Comparison of ENCODE assay signal across 19 cellular contexts in the genomic region with DNA sequence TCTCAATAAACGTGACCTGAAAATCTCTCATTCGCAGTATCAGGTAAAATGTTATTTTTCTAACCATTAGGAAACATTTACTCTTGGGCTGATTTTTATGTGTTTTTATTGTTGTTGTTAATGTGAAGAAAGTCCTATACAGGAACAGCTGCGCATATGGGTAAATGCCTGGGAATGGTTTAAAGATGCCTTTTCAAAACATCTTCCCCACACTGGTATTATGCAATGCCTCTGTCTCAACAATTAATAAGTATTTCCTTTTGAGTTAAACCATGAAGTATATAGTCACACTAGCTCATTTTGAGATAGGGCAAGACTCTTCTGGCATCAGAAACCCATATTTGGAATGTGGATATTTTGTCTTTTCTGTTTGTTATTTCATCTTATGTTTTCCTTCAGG.
"Had no signal": no experiment of that assay in that cellular context is flagged by ENCODE, and none has a peak within 500 bp of the region (broad histone marks: within the 10 kb centered on the region; RNA-seq: fewer than 3 reads in every experiment).

No MANE protein-coding gene starts in this region.

- DNase-seq: effector CD8-positive, alpha-beta T cell; endodermal cell; gastrocnemius medialis; head of caudate nucleus; kidney; mesenchymal stem cell; mucosa of descending colon; naive B cell; stimulated activated CD4-positive, alpha-beta T cell treated with anti-CD3 and anti-CD28 coated beads, Interleukin-2, amount 100 ng/mL, for 24 hours; stimulated activated CD4-positive, alpha-beta T cell treated with anti-CD3 and anti-CD28 coated beads, Interleukin-4, amount 100 ng/mL, for 24 hours; stimulated activated naive CD8-positive, alpha-beta T cell treated with anti-CD3 and anti-CD28 coated beads, Interleukin-15, Interleukin-2, amounts not matched to agents 100 U/mL and 50 U/mL, for 24 hours; substantia nigra; testis; tibial artery had no signal

- ATAC-seq: esophagus mucosa; gastrocnemius medialis; left lobe of liver; mucosa of descending colon; natural killer cell treated with Interleukin-12 subunit alpha and Interleukin-12 subunit beta and Interleukin-15 and Interleukin-18, amount 100 ng/mL, for 72 hours; sciatic nerve; stimulated activated effector memory CD8-positive, alpha-beta T cell treated with anti-CD3 and anti-CD28 coated beads, Interleukin-12 subunit alpha, Interleukin-12 subunit beta, amount 100 ng/mL, for 72 hours; stimulated activated naive CD8-positive, alpha-beta T cell treated with anti-CD3 and anti-CD28 coated beads, Interleukin-15, Interleukin-2, amounts not matched to agents 100 U/mL and 50 U/mL, for 24 hours had no signal
